Comparison of ENCODE assay signal across 10 cellular contexts in the genomic region with DNA sequence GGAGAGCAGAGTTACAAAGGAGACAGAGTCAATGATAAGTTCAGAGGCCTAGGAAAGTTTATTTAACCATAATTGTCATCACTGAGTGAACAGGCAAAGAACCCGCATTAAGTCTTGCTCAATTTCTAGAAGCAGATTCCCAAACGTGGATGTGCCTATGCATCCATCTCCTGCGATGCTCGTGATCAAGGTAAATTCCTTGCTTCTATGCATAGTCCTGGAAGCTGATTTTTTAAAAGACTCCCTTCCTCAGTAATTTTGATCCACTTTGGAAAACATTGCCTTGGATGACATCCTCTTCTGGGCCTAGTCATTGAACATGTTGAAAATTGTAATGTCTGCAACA.
DNase-seq lines count a peak whose midpoint lies in the region; ATAC-seq, FAIRE-seq and TF ChIP-seq lines count a peak whose summit lies in the region.
"Had no signal": no experiment of that assay in that cellular context is flagged by ENCODE, and none has a peak within 500 bp of the region (broad histone marks: within the 10 kb centered on the region; RNA-seq: fewer than 3 reads in every experiment).

No MANE protein-coding gene starts in this region.

- no peak overlapping the region for H3K4ac ChIP-seq in H1 (replicated peaks; ENCODE audit: insufficient read length, low read depth, low read length)

- H4K8ac ChIP-seq in H1 (ENCODE audit: extremely low read depth, insufficient read depth, low read length), result no peak overlapping the region

- no peak overlapping the region for H2BK5ac ChIP-seq in H1 (ENCODE audit: low read depth, low read length)

- TF ChIP-seq POLR2A in H1 (IDR thresholded peaks at IDR 0.05; ENCODE audit: control extremely low read depth in 1 of 2, low read depth in 2 of 2, low read length in 2 of 2), result no peak

- POLR2A ChIA-PET in A673 (lab: Charles Lee; ENCODE audit: low non-redundant PET), result no interaction called here
- POLR2A ChIA-PET in H1 (lab: Charles Lee; ENCODE audit: partially characterized antibody), result no interaction called here

- no peak overlapping the region for H4K5ac ChIP-seq in H1 (ENCODE audit: insufficient read length, low read depth, low read length)

- H2AK5ac ChIP-seq in H1 (ENCODE audit: low read depth, low read length), result no peak overlapping the region

- H3K4me3 ChIP-seq in A673 (ENCODE audit: low read depth, low read length, poor library complexity, severe bottlenecking), result no peak overlapping the region
- H3K4me3 ChIP-seq in HUES48 (ENCODE audit: low read depth, low read length), result no peak overlapping the region
- no peak overlapping the region for H3K4me3 ChIP-seq in H1 (ENCODE audit: extremely low read depth in 1 of 4, insufficient read depth in 2 of 4, low read depth in 3 of 4, low read length in 4 of 4)
- H3K4me3 ChIP-seq in parathyroid adenoma (ENCODE audit: low read depth, low read length), result no peak overlapping the region

- no peak overlapping the region for H3K4me2 ChIP-seq in H1 (ENCODE audit: insufficient read depth in 1 of 2, low read depth in 2 of 2, low read length in 2 of 2)
- H3K4me2 ChIP-seq in parathyroid adenoma (ENCODE audit: low read length), result no peak overlapping the region

- FAIRE-seq in H1 (lab: Jason Lieb, UNC) (no peak), HTR-8/SVneo (lab: Jason Lieb, UNC) (no peak)

- no peak overlapping the region for H3K56ac ChIP-seq in H1 (replicated peaks; ENCODE audit: insufficient read length, low read depth, low read length)

- H3K36me3 ChIP-seq in A673 (ENCODE audit: insufficient read depth, low read length, poor library complexity, severe bottlenecking) (no peaks in the 10 kb centered on the region), HUES48 (ENCODE audit: control insufficient read depth, insufficient read depth, low read length) (no peaks in the 10 kb centered on the region), H1 (ENCODE audit: control insufficient read depth in 2 of 4, insufficient read depth in 4 of 4, low read length in 3 of 4) (no peaks in the 10 kb centered on the region), parathyroid adenoma (ENCODE audit: control insufficient read depth, insufficient read depth, low read length) (no peaks in the 10 kb centered on the region)

- peak overlapping the region; percentile 74; the same call in 1 of the 2 replicates for H2AFZ ChIP-seq in H1 (ENCODE audit: low read length)
- no peak overlapping the region for H2AFZ ChIP-seq in parathyroid adenoma

- no peak overlapping the region for H3K9ac ChIP-seq in HUES48 (ENCODE audit: low read depth, low read length)
- no peak overlapping the region for H3K9ac ChIP-seq in H1 (replicated peaks in 1 of 4; ENCODE audit: extremely low read depth in 1 of 4, low read depth in 3 of 4, low read length in 3 of 4)
- H3K9ac ChIP-seq in parathyroid adenoma, result no peak overlapping the region

- no peak overlapping the region for H2BK12ac ChIP-seq in H1 (ENCODE audit: low read depth, low read length)

- no peak overlapping the region for H2BK120ac ChIP-seq in H1 (replicated peaks; ENCODE audit: low read depth, low read length)

- no peak for TF ChIP-seq EP300 in H1 (IDR thresholded peaks at IDR 0.05; ENCODE audit: borderline replicate concordance in 1 of 2, low read depth in 2 of 2, low read length in 2 of 2)

- DNase-seq in A673 (ENCODE audit: low spot score), result no peak
- DNase-seq in H1 (ENCODE audit: low read depth in 1 of 2, low spot score in 2 of 2), result no peak
- DNase-seq in NCI-H69 (lab: John Stamatoyannopoulos, UW), result no peak
- DNase-seq in HTR-8/SVneo (ENCODE audit: insufficient read length, low spot score), result no peak
- no peak for DNase-seq in SIG-M5 (lab: John Stamatoyannopoulos, UW)
- DNase-seq: NCI-H1105 treated with DMSO at 0.1 percent for 48 hours, T-helper 17 cell had no signal

- no peaks in the 10 kb centered on the region for H3K23me2 ChIP-seq in H1 (ENCODE audit: low read depth, low read length)

- no peak for TF ChIP-seq CTCF in A673 (conservative IDR thresholded peaks at IDR 0.05; ENCODE audit: low read depth, low read length)
- no peak for TF ChIP-seq CTCF in H1 (IDR thresholded peaks at IDR 0.05; ENCODE audit: control extremely low read depth in 1 of 3, insufficient read depth in 1 of 3, low read depth in 1 of 3, low read length in 3 of 3)
- TF ChIP-seq CTCF in parathyroid adenoma (IDR thresholded peaks at IDR 0.05), result no peak

- WGBS in H1 (ENCODE audit: extremely low coverage in 1 of 2, insufficient coverage in 1 of 2, insufficient read length in 1 of 2, insufficient replicate concordance in 2 of 2, low coverage in 1 of 2, low lambda C conversion rate in 2 of 2, missing lambda C conversion rate in 1 of 2), 2 experiments, result 95% methylated on average over 4 of the region's 4 CpGs; no CpG with 5 or more reads in 1 of the 2 experiments

- H3K14ac ChIP-seq in H1 (ENCODE audit: insufficient read length), result no peak overlapping the region

- intact Hi-C loops in A673 (cut with micrococcal nuclease; ENCODE audit: unreplicated experiment), result no loop called here

- BruUV-seq in A673 (replicated peaks; lab: Mats Ljungman, UMichigan), result TSS peak; percentile 84

- H3K27ac ChIP-seq in A673 (ENCODE audit: low read depth, low read length, poor library complexity, severe bottlenecking), result peak overlapping the region; percentile 86
- H3K27ac ChIP-seq in HUES48 (ENCODE audit: low read depth, low read length), result peak overlapping the region; percentile 4
- H3K27ac ChIP-seq in H1 (ENCODE audit: low read depth, low read length), result no peak overlapping the region
- peak overlapping the region; percentile 32 for H3K27ac ChIP-seq in parathyroid adenoma

- ATAC-seq in HG03521 (IDR thresholded peaks at IDR 0.05; ENCODE audit: unreplicated experiment), result no peak

- no peaks in the 10 kb centered on the region for H4K20me1 ChIP-seq in H1 (replicated peaks in 1 of 2; ENCODE audit: control insufficient read depth in 1 of 2, insufficient read depth in 2 of 2, low read length in 2 of 2)

- H3K9me3 ChIP-seq in A673 (ENCODE audit: low read depth, low read length, poor library complexity, severe bottlenecking) (no peaks in the 10 kb centered on the region), HUES48 (ENCODE audit: control insufficient read depth, insufficient read depth, low read length) (no peaks in the 10 kb centered on the region), H1 (ENCODE audit: insufficient read depth in 2 of 2, low read depth in 1 of 2, low read length in 1 of 2) (no peaks in the 10 kb centered on the region), parathyroid adenoma (ENCODE audit: control insufficient read depth, low read length) (no peaks in the 10 kb centered on the region)

- H2BK20ac ChIP-seq in H1 (ENCODE audit: low read length), result no peak overlapping the region

- no peak overlapping the region for H4K91ac ChIP-seq in H1 (replicated peaks; ENCODE audit: insufficient read length, low read length)

- H3K23ac ChIP-seq in H1 (ENCODE audit: insufficient read length), result no peak overlapping the region

- no peaks in the 10 kb centered on the region for H3K79me1 ChIP-seq in H1 (ENCODE audit: low read depth, low read length)

- no peaks in the 10 kb centered on the region for H3K27me3 ChIP-seq in A673 (replicated peaks; ENCODE audit: insufficient read depth, low read depth, low read length, poor library complexity)
- no peaks in the 10 kb centered on the region for H3K27me3 ChIP-seq in HUES48 (ENCODE audit: control insufficient read depth, insufficient read depth, low read length)
- H3K27me3 ChIP-seq in H1 (replicated peaks in 1 of 4; ENCODE audit: control insufficient read depth in 3 of 4, extremely low read depth in 1 of 4, insufficient read depth in 3 of 4, low read length in 3 of 4), result no peaks in the 10 kb centered on the region
- H3K27me3 ChIP-seq in parathyroid adenoma (ENCODE audit: control insufficient read depth, insufficient read depth, low read length), result no peaks in the 10 kb centered on the region

- no peaks in the 10 kb centered on the region for H3K79me2 ChIP-seq in H1 (ENCODE audit: control insufficient read depth in 1 of 2, insufficient read depth in 2 of 2, low read length in 2 of 2)
- no peaks in the 10 kb centered on the region for H3K79me2 ChIP-seq in parathyroid adenoma

- no peak overlapping the region for H3K18ac ChIP-seq in H1 (ENCODE audit: extremely low read depth, low read length)

- H2BK15ac ChIP-seq in H1 (ENCODE audit: low read length), result no peak overlapping the region

- no peak for TF ChIP-seq RAD21 in H1 (IDR thresholded peaks at IDR 0.05 in 1 of 2, conservative IDR thresholded peaks at IDR 0.05 in 1 of 2; ENCODE audit: low read depth in 2 of 2, low read length in 2 of 2)

- CTCF ChIA-PET in A673 (lab: Charles Lee) (no interaction called here), H1 (lab: Charles Lee; ENCODE audit: partially characterized antibody) (no interaction called here)

- peaks cover 34% of the 10 kb centered on the region for H3K4me1 ChIP-seq in A673 (ENCODE audit: insufficient read depth, low read length, poor library complexity, severe bottlenecking)
- H3K4me1 ChIP-seq in HUES48 (ENCODE audit: control insufficient read depth, insufficient read depth, low read length), result no peaks in the 10 kb centered on the region
- H3K4me1 ChIP-seq in H1 (replicated peaks in 1 of 4; ENCODE audit: control insufficient read depth in 3 of 4, insufficient read depth in 4 of 4, low read length in 3 of 4), result no peaks in the 10 kb centered on the region
- H3K4me1 ChIP-seq in parathyroid adenoma, result no peaks in the 10 kb centered on the region

TF ChIP-seq in H1, 55 proteins besides CTCF, POLR2A, EP300 and RAD21:
- TF ChIP-seq CHD2 (IDR thresholded peaks at IDR 0.05; ENCODE audit: low read length), result no peak
- TF ChIP-seq CTBP2 (IDR thresholded peaks at IDR 0.05; ENCODE audit: borderline replicate concordance, insufficient read depth, insufficient read length, low read length), result no peak
- no peak for TF ChIP-seq CBX5 (IDR thresholded peaks at IDR 0.05; ENCODE audit: low read depth, low read length)
TF ChIP-seq in H1: peak in this region for 0.
